In genomic region chr7:4631664-4632171, GRCh38 we compare ENCODE assay signal across 1 cellular context.
TF ChIP-seq lines count a peak whose summit lies in the region.

No MANE protein-coding gene starts in this region.

TF ChIP-seq in HepG2, 621 proteins besides CTCF, POLR2A, EP300 and RAD21 (continued from another document):
- TF ChIP-seq ZNF574 (CRISPR knock-in tag; IDR thresholded peaks at IDR 0.05) (no peak), FOXC1 (CRISPR knock-in tag; IDR thresholded peaks at IDR 0.05; ENCODE audit: borderline replicate concordance) (0 out of 2 replicates have a peak, but pooled peaks have one; percentile 49), YEATS2 (CRISPR knock-in tag; IDR thresholded peaks at IDR 0.05; ENCODE audit: borderline replicate concordance) (no peak), SMYD3 (CRISPR knock-in tag; IDR thresholded peaks at IDR 0.05) (no peak), HNRNPUL1 (IDR thresholded peaks at IDR 0.05; ENCODE audit: low read depth, low read length) (no peak), ZNF20 (CRISPR knock-in tag; IDR thresholded peaks at IDR 0.05) (no peak)
TF ChIP-seq in HepG2: peak in this region for 67.
